ENCODE assay signal across 24 cellular contexts in genomic region chr9:80485420-80485819, GRCh38.
"Had no signal": no experiment of that assay in that cellular context is flagged by ENCODE, and none has a peak within 500 bp of the region (broad histone marks: within the 10 kb centered on the region; RNA-seq: fewer than 3 reads in every experiment).

No MANE protein-coding gene starts in this region.

- H3K4me1 ChIP-seq: ascending aorta, esophagus squamous epithelium, gastroesophageal sphincter, heart left ventricle, thyroid gland, upper lobe of right lung had no signal

- H3K27ac ChIP-seq: ascending aorta, brain microvascular endothelial cell, esophagus squamous epithelium, gastroesophageal sphincter, heart left ventricle, thyroid gland, upper lobe of right lung, WERI-Rb-1 had no signal

- H3K4me3 ChIP-seq: ascending aorta, esophagus squamous epithelium, gastroesophageal sphincter, heart left ventricle, lung, thyroid gland, upper lobe of right lung had no signal

- H3K27ac Mint-ChIP-seq: activated naive CD4-positive, alpha-beta T cell treated with anti-CD3 and anti-CD28 coated beads, Interleukin-2, amount 50 U/mL, for 24 hours; mesothelial cell of epicardium; naive thymus-derived CD8-positive, alpha-beta T cell; progenitor cell of endocrine pancreas; stimulated activated naive CD8-positive, alpha-beta T cell treated with anti-CD3 and anti-CD28 coated beads, Interleukin-15, Interleukin-2, amounts not matched to agents 100 ng/mL and 50 ng/mL, for 24 hours had no signal

- FAIRE-seq: kidney, TTC549 had no signal

- H3K36me3 ChIP-seq: ascending aorta, brain microvascular endothelial cell, esophagus squamous epithelium, gastroesophageal sphincter, heart left ventricle, thyroid gland, upper lobe of right lung, WERI-Rb-1 had no signal

- H3K36me3 Mint-ChIP-seq: mesothelial cell of epicardium had no signal

- H3K27me3 Mint-ChIP-seq: activated naive CD4-positive, alpha-beta T cell treated with anti-CD3 and anti-CD28 coated beads, Interleukin-2, amount 50 U/mL, for 24 hours; naive thymus-derived CD8-positive, alpha-beta T cell; progenitor cell of endocrine pancreas; stimulated activated naive CD8-positive, alpha-beta T cell treated with anti-CD3 and anti-CD28 coated beads, Interleukin-15, Interleukin-2, amounts not matched to agents 100 ng/mL and 50 ng/mL, for 24 hours had no signal

- DNase-seq: activated CD4-positive, CD25-positive, alpha-beta regulatory T cell treated with anti-CD3 and anti-CD28 coated beads, Interleukin-2, amount 50 U/mL, for 72 hours; activated gamma-delta T cell treated with Interleukin-2 at 50 U/mL for 16 hours; activated T-cell treated with anti-CD3 and anti-CD28 coated beads, Interleukin-2, amount 50 U/mL, for 1 hour; brain microvascular endothelial cell; central memory CD4-positive, alpha-beta T cell; esophagus squamous epithelium; heart left ventricle; kidney; naive thymus-derived CD8-positive, alpha-beta T cell; stimulated activated CD4-positive, alpha-beta T cell treated with anti-CD3 and anti-CD28 coated beads, Interleukin-12 subunit alpha, Interleukin-12 subunit beta, amount 100 ng/mL, for 4 hours; stimulated activated CD4-positive, alpha-beta T cell treated with anti-CD3 and anti-CD28 coated beads, Interleukin-4, amount 100 ng/mL, for 4 hours; substantia nigra; T-helper 1 cell; thyroid gland; upper lobe of right lung; WERI-Rb-1 had no signal

- H3K9me3 ChIP-seq: thyroid gland had no signal

- H3K27me3 ChIP-seq: ascending aorta, brain microvascular endothelial cell, esophagus squamous epithelium, gastroesophageal sphincter, heart left ventricle, thyroid gland, upper lobe of right lung had no signal

- H3K4me1 Mint-ChIP-seq: activated naive CD4-positive, alpha-beta T cell treated with anti-CD3 and anti-CD28 coated beads, Interleukin-2, amount 50 U/mL, for 24 hours; naive thymus-derived CD8-positive, alpha-beta T cell had no signal

- H3K4me3 Mint-ChIP-seq: activated naive CD4-positive, alpha-beta T cell treated with anti-CD3 and anti-CD28 coated beads, Interleukin-2, amount 50 U/mL, for 24 hours; mesothelial cell of epicardium; naive thymus-derived CD8-positive, alpha-beta T cell; stimulated activated naive CD8-positive, alpha-beta T cell treated with anti-CD3 and anti-CD28 coated beads, Interleukin-15, Interleukin-2, amounts not matched to agents 100 ng/mL and 50 ng/mL, for 24 hours had no signal

- ATAC-seq: gastroesophageal sphincter; heart left ventricle; naive thymus-derived CD8-positive, alpha-beta T cell; upper lobe of right lung had no signal
